28 cellular contexts compared by ENCODE assay signal in genomic region chr4:8526363-8526855, GRCh38. TPM values are rescaled to one million over a fixed set of nuclear protein-coding genes. Genes with fewer than 3 reads are reported as not detected.
A peak's percentile ranks its signal among the peaks of the same experiment; 100 is the strongest.
DNase-seq lines count a peak whose midpoint lies in the region; ATAC-seq, FAIRE-seq and TF ChIP-seq lines count a peak whose summit lies in the region.
"Had no signal": no experiment of that assay in that cellular context is flagged by ENCODE, and none has a peak within 500 bp of the region (broad histone marks: within the 10 kb centered on the region; RNA-seq: fewer than 3 reads in every experiment).

No MANE protein-coding gene starts in this region.

- H3K36me3 ChIP-seq in RWPE2 (ENCODE audit: low read depth) (no peaks in the 10 kb centered on the region), H1 (ENCODE audit: control insufficient read depth in 2 of 4, insufficient read depth in 4 of 4, low read length in 3 of 4) (no peaks in the 10 kb centered on the region), neuronal stem cell (replicated peaks in 1 of 2; ENCODE audit: control insufficient read depth in 2 of 2, insufficient read depth in 2 of 2, low read length in 2 of 2) (no peaks in the 10 kb centered on the region), spleen (no peaks in the 10 kb centered on the region), MM.1S (replicated peaks; ENCODE audit: insufficient read depth, low read length) (no peaks in the 10 kb centered on the region)
- H3K36me3 ChIP-seq: BLaER1 treated with 17β-estradiol and CSF1 and Interleukin-3, amounts not matched to agents 10 nM and 100 nM had no signal

- no peak for TF ChIP-seq CTCF in RWPE2 (IDR thresholded peaks at IDR 0.05; ENCODE audit: poor library complexity, severe bottlenecking)
- 0 out of 4 replicates have a peak, but pooled peaks of 1 of the 3 experiments have one; percentile 1 for TF ChIP-seq CTCF in H1 (IDR thresholded peaks at IDR 0.05; ENCODE audit: control extremely low read depth in 1 of 3, insufficient read depth in 1 of 3, low read depth in 1 of 3, low read length in 3 of 3)
- no peak for TF ChIP-seq CTCF in spleen (IDR thresholded peaks at IDR 0.05 in 8 of 11, conservative IDR thresholded peaks at IDR 0.05 in 3 of 11)
- TF ChIP-seq CTCF in MM.1S (IDR thresholded peaks at IDR 0.05; ENCODE audit: low read length) = no peak

- H4K20me1 ChIP-seq in H1 (replicated peaks in 1 of 2; ENCODE audit: control insufficient read depth in 1 of 2, insufficient read depth in 2 of 2, low read length in 2 of 2) (no peaks in the 10 kb centered on the region), MM.1S (ENCODE audit: insufficient read depth, low read length) (no peaks in the 10 kb centered on the region)

- H3K56ac ChIP-seq in H1 (replicated peaks; ENCODE audit: insufficient read length, low read depth, low read length) = no peak overlapping the region

- peak; percentile 1 to 20; a peak in 1 of 4 replicates for TF ChIP-seq RAD21 in H1 (IDR thresholded peaks at IDR 0.05 in 1 of 2, conservative IDR thresholded peaks at IDR 0.05 in 1 of 2; ENCODE audit: low read depth in 2 of 2, low read length in 2 of 2)

- H3K4ac ChIP-seq in H1 (replicated peaks; ENCODE audit: insufficient read length, low read depth, low read length) = no peak overlapping the region
- H3K4ac ChIP-seq in neuronal stem cell (ENCODE audit: low read length) = no peak overlapping the region

- H3K23me2 ChIP-seq in H1 (ENCODE audit: low read depth, low read length) = no peaks in the 10 kb centered on the region

- H3K4me1 Mint-ChIP-seq in activated CD4-positive, alpha-beta T cell treated with anti-CD3 and anti-CD28 coated beads, Interleukin-2, amount 10 ng/mL, durations not matched to agents 7 days and 5 days = no peaks in the 10 kb centered on the region

- intact Hi-C loops in spleen (cut with DNase I; ENCODE audit: low total_unique reads) = no loop called here

- H3K9me3 ChIP-seq in RWPE2 (ENCODE audit: severe bottlenecking) = peaks cover 2% of the 10 kb centered on the region
- H3K9me3 ChIP-seq in H1 (ENCODE audit: insufficient read depth in 2 of 2, low read depth in 1 of 2, low read length in 1 of 2) = peaks cover 5 to 11% of the 10 kb centered on the region in 2 experiments; a peak in 2 of 4 replicates
- peaks cover 0 to 4% of the 10 kb centered on the region in 2 donors for H3K9me3 ChIP-seq in neuronal stem cell (replicated peaks in 1 of 2; ENCODE audit: control insufficient read depth in 2 of 2, insufficient read depth in 1 of 2, low read depth in 1 of 2, low read length in 2 of 2)
- peaks cover 0 to 10% (median 7%) of the 10 kb centered on the region in 8 donors for H3K9me3 ChIP-seq in spleen
- H3K9me3 ChIP-seq in MM.1S (replicated peaks; ENCODE audit: insufficient read depth, low read length) = no peaks in the 10 kb centered on the region
- H3K9me3 ChIP-seq: A549 had no signal

- CTCF ChIA-PET in H1 (lab: Charles Lee; ENCODE audit: partially characterized antibody) = interaction anchor here (0.9 to 2.4 kb wide), 13 partner anchors 8 to 85 kb away, joined by 3 to 9 read pairs (median 3); no protein-coding TSS in a partner anchor
- CTCF ChIA-PET in activated CD4-positive, alpha-beta T cell treated with anti-CD3 and anti-CD28 coated beads, Interleukin-2, amount 10 ng/mL, durations not matched to agents 7 days and 5 days (lab: Charles Lee) = no interaction called here

- H3K36me3 Mint-ChIP-seq in activated CD4-positive, alpha-beta T cell treated with anti-CD3 and anti-CD28 coated beads, Interleukin-2, amount 10 ng/mL, durations not matched to agents 7 days and 5 days (ENCODE audit: low read depth) = no peaks in the 10 kb centered on the region

- no peak overlapping the region for H3K4me3 Mint-ChIP-seq in activated CD4-positive, alpha-beta T cell treated with anti-CD3 and anti-CD28 coated beads, Interleukin-2, amount 10 ng/mL, durations not matched to agents 7 days and 5 days
- H3K4me3 Mint-ChIP-seq: CD4-positive, alpha-beta T cell; H9 had no signal

- H2AFZ ChIP-seq in H1 (ENCODE audit: low read length) (peak overlapping the region; percentile 80; the same call in 1 of the 2 replicates), neuronal stem cell (ENCODE audit: low read length) (no peak overlapping the region), MM.1S (ENCODE audit: low read length) (no peak overlapping the region)
- H2AFZ ChIP-seq: PC-9 had no signal

- 0 out of 2 replicates have a peak overlapping the region, but pooled peaks have one; percentile 45 for H2AK5ac ChIP-seq in H1 (ENCODE audit: low read depth, low read length)
- no peak overlapping the region for H2AK5ac ChIP-seq in neuronal stem cell (ENCODE audit: low read depth, low read length)

- WGBS in H1 (ENCODE audit: extremely low coverage in 1 of 2, insufficient coverage in 1 of 2, insufficient read length in 1 of 2, insufficient replicate concordance in 2 of 2, low coverage in 1 of 2, low lambda C conversion rate in 2 of 2, missing lambda C conversion rate in 1 of 2), 2 experiments = 90% methylated on average over 11 of the region's 11 CpGs; no CpG with 5 or more reads in 1 of the 2 experiments
- WGBS in neuronal stem cell (ENCODE audit: extremely low coverage in 2 of 2, insufficient read length in 2 of 2, insufficient replicate concordance in 1 of 2), 2 donors = no CpG with 5 or more reads among the region's 11 CpGs
- WGBS in spleen, 5 donors = 77 to 87% (median 83%) methylated on average over 11 of the region's 11 CpGs

- H3K14ac ChIP-seq in H1 (ENCODE audit: insufficient read length) (no peak overlapping the region), neuronal stem cell (ENCODE audit: low read length) (peak overlapping the region; percentile 39)

- H4K91ac ChIP-seq in H1 (replicated peaks; ENCODE audit: insufficient read length, low read length) = peak overlapping the region; percentile 84
- no peak overlapping the region for H4K91ac ChIP-seq in neuronal stem cell (ENCODE audit: low read depth, low read length, poor library complexity)

- H3K79me1 ChIP-seq in H1 (ENCODE audit: low read depth, low read length) (no peaks in the 10 kb centered on the region), neuronal stem cell (ENCODE audit: low read depth, low read length) (no peaks in the 10 kb centered on the region)

- H2BK15ac ChIP-seq in H1 (ENCODE audit: low read length) = peak overlapping the region; percentile 25; the same call in 1 of the 2 replicates
- H2BK15ac ChIP-seq in neuronal stem cell (ENCODE audit: low read length) = no peak overlapping the region

- no peak overlapping the region for H2BK120ac ChIP-seq in H1 (replicated peaks; ENCODE audit: low read depth, low read length)
- no peak overlapping the region for H2BK120ac ChIP-seq in neuronal stem cell (ENCODE audit: low read depth, low read length)

- H3K27ac ChIP-seq in RWPE2 (ENCODE audit: poor library complexity, severe bottlenecking) = no peak overlapping the region
- no peak overlapping the region for H3K27ac ChIP-seq in H1 (ENCODE audit: low read depth, low read length)
- no peak overlapping the region for H3K27ac ChIP-seq in neuronal stem cell (replicated peaks; ENCODE audit: low read length)
- H3K27ac ChIP-seq in spleen = peak overlapping the region in 4 of 8 donors; percentile 5 to 66 (median 48)
- no peak overlapping the region for H3K27ac ChIP-seq in MM.1S (ENCODE audit: low read length)
- H3K27ac ChIP-seq: BLaER1 treated with 17β-estradiol and CSF1 and Interleukin-3, amounts not matched to agents 10 nM and 100 nM; PC-9 had no signal

- H2BK20ac ChIP-seq in H1 (ENCODE audit: low read length) = peak overlapping the region; percentile 86; the same call in 1 of the 2 replicates

- no peak for TF ChIP-seq POLR2A in H1 (IDR thresholded peaks at IDR 0.05; ENCODE audit: control extremely low read depth in 1 of 2, low read depth in 2 of 2, low read length in 2 of 2)
- no peak for TF ChIP-seq POLR2A in spleen (IDR thresholded peaks at IDR 0.05)

- TF ChIP-seq EP300 in H1 (IDR thresholded peaks at IDR 0.05; ENCODE audit: borderline replicate concordance in 1 of 2, low read depth in 2 of 2, low read length in 2 of 2) = no peak

- H3K9ac ChIP-seq in H1 (replicated peaks in 1 of 4; ENCODE audit: extremely low read depth in 1 of 4, low read depth in 3 of 4, low read length in 3 of 4) (no peak overlapping the region), neuronal stem cell (ENCODE audit: low read depth, low read length, poor library complexity) (peak overlapping the region; percentile 50), MM.1S (ENCODE audit: low read length) (no peak overlapping the region)
- H3K9ac ChIP-seq: BLaER1 treated with 17β-estradiol and CSF1 and Interleukin-3, amounts not matched to agents 10 nM and 100 nM had no signal

- no peaks in the 10 kb centered on the region for H3K9me3 Mint-ChIP-seq in activated CD4-positive, alpha-beta T cell treated with anti-CD3 and anti-CD28 coated beads, Interleukin-2, amount 10 ng/mL, durations not matched to agents 7 days and 5 days

- FAIRE-seq in H1 (lab: Jason Lieb, UNC) = no peak
- FAIRE-seq: A549, GM12878 had no signal

- H3K4me1 ChIP-seq in RWPE2 (ENCODE audit: insufficient read depth, poor library complexity, severe bottlenecking) (peaks cover 3% of the 10 kb centered on the region), H1 (replicated peaks in 1 of 4; ENCODE audit: control insufficient read depth in 3 of 4, insufficient read depth in 4 of 4, low read length in 3 of 4) (peaks cover 0 to 3% (median 0%) of the 10 kb centered on the region in 4 experiments; a peak in 2 of 7 replicates), neuronal stem cell (ENCODE audit: control insufficient read depth in 2 of 2, insufficient read depth in 1 of 2, low read depth in 1 of 2, low read length in 2 of 2) (no peaks in the 10 kb centered on the region), spleen (no peaks in the 10 kb centered on the region), MM.1S (ENCODE audit: low read length) (no peaks in the 10 kb centered on the region)
- H3K4me1 ChIP-seq: BLaER1 treated with 17β-estradiol and CSF1 and Interleukin-3, amounts not matched to agents 10 nM and 100 nM had no signal

- H3K27me3 ChIP-seq in RWPE2 (ENCODE audit: insufficient read depth, poor library complexity, severe bottlenecking) = no peaks in the 10 kb centered on the region
- H3K27me3 ChIP-seq in H1 (replicated peaks in 1 of 4; ENCODE audit: control insufficient read depth in 3 of 4, extremely low read depth in 1 of 4, insufficient read depth in 3 of 4, low read length in 3 of 4) = peaks cover 0 to 2% (median 0%) of the 10 kb centered on the region in 4 experiments; a peak in 1 of 7 replicates
- H3K27me3 ChIP-seq in neuronal stem cell (ENCODE audit: control insufficient read depth in 3 of 3, insufficient read depth in 3 of 3, low read depth in 1 of 3, low read length in 3 of 3) = no peaks in the 10 kb centered on the region
- H3K27me3 ChIP-seq in spleen (replicated peaks in 1 of 7) = no peaks in the 10 kb centered on the region
- H3K27me3 ChIP-seq in MM.1S (replicated peaks; ENCODE audit: insufficient read depth, low read length) = peaks cover 48% of the 10 kb centered on the region
- H3K27me3 ChIP-seq: BLaER1 treated with 17β-estradiol and CSF1 and Interleukin-3, amounts not matched to agents 10 nM and 100 nM had no signal

- H4K8ac ChIP-seq in H1 (ENCODE audit: extremely low read depth, insufficient read depth, low read length) (peak overlapping the region; percentile 71), neuronal stem cell (ENCODE audit: low read depth, low read length) (no peak overlapping the region)

- no peak overlapping the region for H4K5ac ChIP-seq in H1 (ENCODE audit: insufficient read length, low read depth, low read length)

- H3K9me2 ChIP-seq in MM.1S (replicated peaks; ENCODE audit: insufficient read depth, low read length) = no peaks in the 10 kb centered on the region

- H3K79me2 ChIP-seq in H1 (ENCODE audit: control insufficient read depth in 1 of 2, insufficient read depth in 2 of 2, low read length in 2 of 2) (no peaks in the 10 kb centered on the region), MM.1S (ENCODE audit: low read length) (no peaks in the 10 kb centered on the region)

- no peaks in the 10 kb centered on the region for H3F3A ChIP-seq in MM.1S (ENCODE audit: insufficient read depth, low read length)

- H3K27ac Mint-ChIP-seq in activated CD4-positive, alpha-beta T cell treated with anti-CD3 and anti-CD28 coated beads, Interleukin-2, amount 10 ng/mL, durations not matched to agents 7 days and 5 days = no peak overlapping the region
- H3K27ac Mint-ChIP-seq: CD4-positive, alpha-beta T cell; H9 had no signal

- H3K4me2 ChIP-seq in H1 (ENCODE audit: insufficient read depth in 1 of 2, low read depth in 2 of 2, low read length in 2 of 2) (no peak overlapping the region), neuronal stem cell (ENCODE audit: insufficient read depth, low read length, poor library complexity, severe bottlenecking) (no peak overlapping the region), MM.1S (ENCODE audit: low read depth, low read length) (no peak overlapping the region)
- H3K4me2 ChIP-seq: BLaER1 treated with 17β-estradiol and CSF1 and Interleukin-3, amounts not matched to agents 10 nM and 100 nM; PC-9 had no signal

- H3K23ac ChIP-seq in H1 (ENCODE audit: insufficient read length) (no peak overlapping the region), neuronal stem cell (ENCODE audit: low read depth, low read length, poor library complexity) (no peak overlapping the region)

- H3K27me3 Mint-ChIP-seq in activated CD4-positive, alpha-beta T cell treated with anti-CD3 and anti-CD28 coated beads, Interleukin-2, amount 10 ng/mL, durations not matched to agents 7 days and 5 days = no peaks in the 10 kb centered on the region
- H3K27me3 Mint-ChIP-seq: CD4-positive, alpha-beta T cell had no signal

- H3K18ac ChIP-seq in H1 (ENCODE audit: extremely low read depth, low read length) = no peak overlapping the region; the same call in 1 of the 2 replicates
- H3K18ac ChIP-seq in neuronal stem cell (ENCODE audit: low read length) = peak overlapping the region; percentile 11

- POLR2A ChIA-PET in H1 (lab: Charles Lee; ENCODE audit: partially characterized antibody) = interaction anchor here (1.5 kb wide), 1 partner anchor 9 kb away, joined by 5 read pairs; no protein-coding TSS in a partner anchor
- POLR2A ChIA-PET in activated CD4-positive, alpha-beta T cell treated with anti-CD3 and anti-CD28 coated beads, Interleukin-2, amount 10 ng/mL, durations not matched to agents 7 days and 5 days (lab: Charles Lee) = no interaction called here

- H2BK5ac ChIP-seq in H1 (ENCODE audit: low read depth, low read length) = no peak overlapping the region
- no peak overlapping the region for H2BK5ac ChIP-seq in neuronal stem cell (ENCODE audit: low read length)

- no peak overlapping the region for H3K4me3 ChIP-seq in RWPE2 (ENCODE audit: severe bottlenecking)
- no peak overlapping the region for H3K4me3 ChIP-seq in H1 (ENCODE audit: extremely low read depth in 1 of 4, insufficient read depth in 2 of 4, low read depth in 3 of 4, low read length in 4 of 4)
- no peak overlapping the region for H3K4me3 ChIP-seq in neuronal stem cell (ENCODE audit: low read length in 2 of 2)
- no peak overlapping the region for H3K4me3 ChIP-seq in spleen
- H3K4me3 ChIP-seq in MM.1S (ENCODE audit: low read length) = no peak overlapping the region
- H3K4me3 ChIP-seq: A549; BLaER1 treated with 17β-estradiol and CSF1 and Interleukin-3, amounts not matched to agents 10 nM and 100 nM; GM12878; GM23248; PC-9 had no signal

- no peak for ATAC-seq in RWPE2 (ENCODE audit: low read depth)
- ATAC-seq in HG03175 (IDR thresholded peaks at IDR 0.05; ENCODE audit: unreplicated experiment) = no peak
- ATAC-seq: GM12878 had no signal

- peak; percentile 54 for DNase-seq in RWPE2 (ENCODE audit: low spot score)
- no peak for DNase-seq in H1 (ENCODE audit: low read depth in 1 of 2, low spot score in 2 of 2)
- no peak for DNase-seq in neuronal stem cell (ENCODE audit: low spot score)
- peak; percentile 51 for DNase-seq in spleen
- DNase-seq in MM.1S = no peak
- DNase-seq in activated CD4-positive, alpha-beta T cell treated with anti-CD3 and anti-CD28 coated beads, Interleukin-2, amount 10 ng/mL, durations not matched to agents 7 days and 5 days = no peak
- DNase-seq: AML-193; CD4-positive, alpha-beta T cell; DMS79; GDM1; H9; Karpas-422; NCI-H1105; NCI-H1436 treated with DMSO at 0.1 percent for 48 hours; NCI-H187 treated with DMSO at 0.1 percent for 48 hours; NCI-H2171 treated with DMSO at 0.1 percent for 48 hours; NCI-H526; NCI-H82; NK-92 treated with Interleukin-12 subunit alpha and Interleukin-12 subunit beta, amount 100 ng/mL, for 24 hours; PC-9; Right ventricle myocardium superior had no signal

- H2BK12ac ChIP-seq in H1 (ENCODE audit: low read depth, low read length) (peak overlapping the region; percentile 85), neuronal stem cell (ENCODE audit: low read length) (no peak overlapping the region)

RNA-seq across cellular contexts. Expression of gene GPR78, which starts 53.8 kb away (rescaled TPM):
- 3.0 and 3.3 TPM in 2 replicates for total RNA-seq in H1 (2021; fragmentation: NEBNext Ultra II Directional; extraction: Animal tissue kit (Norgen Biotek cat#: 25700))
- polyA plus RNA-seq in H1 (2011; rRNA removed) (1.0 and 2.2 TPM in 2 replicates), spleen (under 1 TPM in 1 of 3 donors, not detected in 2; 0.09 TPM)
- polyA plus RNA-seq in H1 (2011; cell fraction: cytosol; rRNA removed) = 1.6 TPM
- polyA plus RNA-seq in H1 (2011; cell fraction: nucleus; rRNA removed) = 10.5 TPM
- polyA plus RNA-seq in H1 (2012, experiment 1 of 2) = 1.7 to 2.0 TPM (median 1.9 TPM) in 4 replicates
- polyA plus RNA-seq in H1 (2012, experiment 2 of 2) = 0.84 TPM
- polyA plus RNA-seq in H1 (2013, experiment 1 of 2) = 0.75 TPM
- polyA plus RNA-seq in H1 (2013, experiment 2 of 2) = 0.68 TPM
- 1.8 and 3.0 TPM in 2 replicates for polyA minus RNA-seq in H1 (2011; rRNA and poly(A)+ RNA removed)
- 0.59 TPM for polyA minus RNA-seq in H1 (2011; cell fraction: cytosol; rRNA and poly(A)+ RNA removed)
- polyA minus RNA-seq in H1 (2011; cell fraction: nucleus; rRNA and poly(A)+ RNA removed) = 8.6 TPM
- 0.22 TPM for polyA plus RNA-seq in neuronal stem cell (2013, experiment 1 of 2)
- polyA plus RNA-seq in neuronal stem cell (2013, experiment 2 of 2) = 0.15 TPM
- total RNA-seq in spleen = 1 to 10 TPM in 1 of 7 donors, under 1 TPM in 3, not detected in 3; 0.07 to 1.5 (median 0.14) TPM
- not detected for total RNA-seq in activated CD4-positive, alpha-beta T cell treated with anti-CD3 and anti-CD28 coated beads, Interleukin-2, amount 10 ng/mL, durations not matched to agents 7 days and 5 days
- total RNA-seq: CD4-positive, alpha-beta T cell; GM12878; GM23248; Right ventricle myocardium superior; RPMI7951; SK-MEL-5 had no signal

Comparison
In these comparisons a context has a peak if more than half of its experiments do, and no peak if none do; other contexts are left out.
1. DNase-seq: peak in RWPE2 (single experiment) and spleen (single experiment); none in H1 (0 of 2), neuronal stem cell (single experiment), MM.1S (single experiment) and activated CD4-positive, alpha-beta T cell treated with anti-CD3 and anti-CD28 coated beads, Interleukin-2, amount 10 ng/mL, durations not matched to agents 7 days and 5 days (single experiment).